Comparison of ENCODE assay signal across 8 cellular contexts in the genomic region with DNA sequence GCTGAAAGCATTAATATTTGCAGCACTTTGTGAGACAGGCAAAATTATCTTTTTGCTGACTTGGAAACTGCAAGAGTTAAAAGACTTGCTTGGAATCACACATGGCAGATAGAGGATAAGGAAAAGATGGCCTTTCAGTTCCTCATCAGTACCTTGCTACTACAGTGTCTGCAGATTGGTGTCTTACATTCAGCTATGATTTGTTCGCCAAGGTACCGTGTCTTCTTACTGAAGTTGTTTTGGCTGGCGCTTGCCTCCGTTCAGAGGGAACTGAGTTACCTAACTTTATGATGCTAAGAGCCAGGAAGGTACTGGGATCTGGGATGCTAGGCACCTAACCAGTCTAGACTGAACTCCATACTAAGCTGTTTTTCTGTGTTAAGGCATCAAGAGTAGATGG. TPM values are rescaled to one million over a fixed set of nuclear protein-coding genes. Genes with fewer than 3 reads are reported as not detected.
DNase-seq lines count a peak whose midpoint lies in the region; ATAC-seq and TF ChIP-seq lines count a peak whose summit lies in the region.

No MANE protein-coding gene starts in this region.

- peaks cover 38% of the 10 kb centered on the region for H3K4me1 Mint-ChIP-seq in T-helper 2 cell treated with Interferon-gamma antibody and Interleukin-4, amounts not matched to agents 5 μg/mL and 100 μg/mL, for 36 hours (ENCODE audit: low read depth)

- POLR2A ChIA-PET in AG04450 (lab: Yijun Ruan, JAX) = no interaction called here

- peak overlapping the region; percentile 86 for H3K4me3 Mint-ChIP-seq in T-helper 2 cell treated with Interferon-gamma antibody and Interleukin-4, amounts not matched to agents 5 μg/mL and 100 μg/mL, for 36 hours

- H3K27ac Mint-ChIP-seq in T-helper 2 cell treated with Interferon-gamma antibody and Interleukin-4, amounts not matched to agents 5 μg/mL and 100 μg/mL, for 36 hours = peak overlapping the region; percentile 49

- intact Hi-C loops in Right ventricle myocardium superior (cut with DNase I) = loop anchor here (5.0 kb wide), 1 partner anchor 37 kb away; a partner anchor contains a TSS

- H3K36me3 Mint-ChIP-seq in T-helper 2 cell treated with Interferon-gamma antibody and Interleukin-4, amounts not matched to agents 5 μg/mL and 100 μg/mL, for 36 hours (ENCODE audit: low read depth) = peaks cover 33% of the 10 kb centered on the region

- H3K9me3 Mint-ChIP-seq in T-helper 2 cell treated with Interferon-gamma antibody and Interleukin-4, amounts not matched to agents 5 μg/mL and 100 μg/mL, for 36 hours = no peaks in the 10 kb centered on the region

- H3K4me3 ChIP-seq in AG04450 (ENCODE audit: low read depth, low read length) = peak overlapping the region; percentile 86
- peak overlapping the region; percentile 57 to 95 (median 90) for H3K4me3 ChIP-seq in subcutaneous abdominal adipose tissue (ENCODE audit: low read depth in 1 of 5, low read length in 5 of 5)

- H3K27me3 ChIP-seq in AG04450 (ENCODE audit: control insufficient read depth, insufficient read depth, low read length) (no peaks in the 10 kb centered on the region), subcutaneous abdominal adipose tissue (ENCODE audit: control insufficient read depth in 5 of 5, insufficient read depth in 4 of 5, low read length in 5 of 5) (no peaks in the 10 kb centered on the region)

- no peak for DNase-seq in AG04450 (ENCODE audit: low read depth, low spot score)
- DNase-seq in GM20000 (ENCODE audit: low spot score) = peak; percentile 27
- no peak for DNase-seq in T-helper 2 cell treated with Interferon-gamma antibody and Interleukin-4, amounts not matched to agents 5 μg/mL and 100 μg/mL, for 36 hours (ENCODE audit: low spot score)
- DNase-seq in germinal center (ENCODE audit: low spot score) = peak; percentile 18
- DNase-seq in KG1 (lab: John Stamatoyannopoulos, UW) = no peak
- no peak for DNase-seq in NCI-H774 (lab: John Stamatoyannopoulos, UW)
- no peak for DNase-seq in Right ventricle myocardium superior

- peaks cover 0 to 47% (median 37%) of the 10 kb centered on the region in 5 donors for H3K4me1 ChIP-seq in subcutaneous abdominal adipose tissue (ENCODE audit: control insufficient read depth in 5 of 5, insufficient read depth in 5 of 5, low read length in 5 of 5)

- no peak overlapping the region for H3K27ac ChIP-seq in AG04450 (ENCODE audit: low read depth, low read length)
- peak overlapping the region; percentile 95 for H3K27ac ChIP-seq in subcutaneous abdominal adipose tissue (ENCODE audit: low read depth, low read length)

- CTCF ChIA-PET in AG04450 (lab: Charles Lee) = interaction anchor here (0.9 to 1.5 kb wide), 2 partner anchors 9 to 11 kb away, joined by 4 to 7 read pairs; no protein-coding TSS in a partner anchor

- H3K9me3 ChIP-seq in AG04450 (ENCODE audit: control insufficient read depth, insufficient read depth, low read length) = no peaks in the 10 kb centered on the region; the same call in 1 of the 2 replicates
- H3K9me3 ChIP-seq in subcutaneous abdominal adipose tissue (ENCODE audit: control insufficient read depth in 5 of 5, low read length in 5 of 5) = no peaks in the 10 kb centered on the region

- H3K27me3 Mint-ChIP-seq in T-helper 2 cell treated with Interferon-gamma antibody and Interleukin-4, amounts not matched to agents 5 μg/mL and 100 μg/mL, for 36 hours (ENCODE audit: low read depth) = no peaks in the 10 kb centered on the region

- TF ChIP-seq CTCF in AG04450 (IDR thresholded peaks at IDR 0.05; ENCODE audit: low read depth, low read length) (no peak), GM20000 (IDR thresholded peaks at IDR 0.05; ENCODE audit: extremely low read depth, missing control alignments) (no peak)

- peak overlapping the region in 4 of 5 donors; percentile 1 to 98 (median 76) for H3K9ac ChIP-seq in subcutaneous abdominal adipose tissue (ENCODE audit: low read length in 5 of 5)

- ATAC-seq in Right ventricle myocardium superior (ENCODE audit: poor library complexity) = no peak

- H3K36me3 ChIP-seq in subcutaneous abdominal adipose tissue (ENCODE audit: control insufficient read depth in 5 of 5, insufficient read depth in 5 of 5, low read length in 5 of 5) = no peaks in the 10 kb centered on the region

RNA-seq across cellular contexts. Expression of a gene that starts 2.3 kb away (rescaled TPM):
- polyA plus RNA-seq in AG04450 (2011; rRNA removed) = 38.5 and 45.7 TPM in 2 replicates
- polyA minus RNA-seq in AG04450 (2011; rRNA and poly(A)+ RNA removed) = 30.6 and 37.9 TPM in 2 replicates
- 40.1 TPM for total RNA-seq in Right ventricle myocardium superior

RNA-seq across cellular contexts. Expression of a gene that starts 32.2 kb away (rescaled TPM):
- polyA plus RNA-seq in AG04450 (2011; rRNA removed) = 36.9 and 39.9 TPM in 2 replicates
- polyA minus RNA-seq in AG04450 (2011; rRNA and poly(A)+ RNA removed) = 18.5 and 30.1 TPM in 2 replicates
- total RNA-seq in Right ventricle myocardium superior = 4.1 TPM

RNA-seq across cellular contexts. Expression of a gene that starts 36.6 kb away (rescaled TPM):
- polyA plus RNA-seq in AG04450 (2011; rRNA removed) = 126 and 194 TPM in 2 replicates
- polyA minus RNA-seq in AG04450 (2011; rRNA and poly(A)+ RNA removed) = 205 and 289 TPM in 2 replicates
- total RNA-seq in Right ventricle myocardium superior = 1,058 TPM

RNA-seq across cellular contexts. Expression of a gene that starts 59.8 kb away (rescaled TPM):
- polyA plus RNA-seq in AG04450 (2011; rRNA removed) = 132 and 182 TPM in 2 replicates
- 135 and 171 TPM in 2 replicates for polyA minus RNA-seq in AG04450 (2011; rRNA and poly(A)+ RNA removed)
- total RNA-seq in Right ventricle myocardium superior = 159 TPM

Comparison
In these comparisons a context has a peak if more than half of its experiments do, and no peak if none do; other contexts are left out.
1. DNase-seq: peak in GM20000 (single experiment) and germinal center (single experiment); none in AG04450 (single experiment), T-helper 2 cell treated with Interferon-gamma antibody and Interleukin-4, amounts not matched to agents 5 μg/mL and 100 μg/mL, for 36 hours (single experiment), KG1 (single experiment), NCI-H774 (single experiment) and Right ventricle myocardium superior (single experiment).